In genomic region chr11:94568717-94569116, GRCh38 we compare ENCODE assay signal across 30 cellular contexts. TPM values are rescaled to one million over a fixed set of nuclear protein-coding genes. Genes with fewer than 3 reads are reported as not detected.
"Had no signal": no experiment of that assay in that cellular context is flagged by ENCODE, and none has a peak within 500 bp of the region (broad histone marks: within the 10 kb centered on the region; RNA-seq: fewer than 3 reads in every experiment).

No MANE protein-coding gene starts in this region.

- H3K27me3 ChIP-seq: stomach, suprapubic skin, testis, thyroid gland, tibial artery, tibial nerve, transverse colon, upper lobe of left lung, upper lobe of right lung, uterus, vagina had no signal

- H3K4me1 ChIP-seq: testis, thyroid gland, upper lobe of left lung, upper lobe of right lung, uterus, vagina had no signal

- H3K27ac ChIP-seq: stomach, suprapubic skin, testis, thoracic aorta, thyroid gland, tibial artery, tibial nerve, transverse colon, upper lobe of left lung, upper lobe of right lung, uterus, vagina had no signal

- H3K4me3 ChIP-seq: stomach, suprapubic skin, testis, thoracic aorta, thyroid gland, tibial artery, tibial nerve, transverse colon, upper lobe of left lung, upper lobe of right lung, uterus, vagina had no signal

- H3K36me3 ChIP-seq: suprapubic skin, thoracic aorta, thyroid gland, tibial nerve, transverse colon, upper lobe of left lung, upper lobe of right lung, uterus, vagina had no signal

- ATAC-seq: stimulated activated effector memory CD8-positive, alpha-beta T cell treated with anti-CD3 and anti-CD28 coated beads, Interleukin-12 subunit alpha, Interleukin-12 subunit beta, amount 100 ng/mL, for 72 hours; stimulated activated memory B cell treated with anti-CD40 and anti-IgM and Interleukin-4, amounts not matched to agents 10 μg/mL and 1 μg/mL and 100 μg/mL, for 72 hours; stimulated activated naive B cell treated with anti-CD40 and anti-IgM and Interleukin-4, amounts not matched to agents 10 μg/mL and 1 μg/mL and 100 μg/mL, for 72 hours; stimulated activated naive CD8-positive, alpha-beta T cell treated with anti-CD3 and anti-CD28 coated beads, Interleukin-15, amount 100 ng/mL, for 72 hours; stimulated activated naive CD8-positive, alpha-beta T cell treated with anti-CD3 and anti-CD28 coated beads, Interleukin-15, Interleukin-2, amounts not matched to agents 100 U/mL and 50 U/mL, for 24 hours; upper lobe of right lung had no signal

- DNase-seq: stimulated activated CD4-positive, alpha-beta T cell treated with anti-CD3 and anti-CD28 coated beads, Interleukin-2, amount 100 ng/mL, for 48 hours; stimulated activated CD4-positive, alpha-beta T cell treated with anti-CD3 and anti-CD28 coated beads, Interleukin-4, amount 100 ng/mL, for 1 hour; stimulated activated CD4-positive, alpha-beta T cell treated with anti-CD3 and anti-CD28 coated beads, Interleukin-4, amount 100 ng/mL, for 24 hours; stimulated activated CD4-positive, alpha-beta T cell treated with anti-CD3 and anti-CD28 coated beads, Interleukin-4, amount 100 ng/mL, for 4 hours; stimulated activated CD8-positive, alpha-beta memory T cell treated with anti-CD3 and anti-CD28 coated beads, Interleukin-4, amount 100 ng/mL, for 48 hours; stimulated activated naive B cell treated with anti-CD40 and anti-IgM and Interleukin-4, amounts not matched to agents 10 μg/mL and 1 μg/mL and 100 μg/mL, for 72 hours; stimulated activated naive CD4-positive, alpha-beta T cell treated with Interleukin-2 at 50 U/mL for 16 hours; stimulated activated naive CD8-positive, alpha-beta T cell treated with anti-CD3 and anti-CD28 coated beads, Interleukin-15, amount 100 ng/mL, for 72 hours; stimulated activated naive CD8-positive, alpha-beta T cell treated with anti-CD3 and anti-CD28 coated beads, Interleukin-15, Interleukin-2, amounts not matched to agents 100 U/mL and 50 U/mL, for 24 hours; stomach; substantia nigra; testis; thyroid gland; tibial artery; transverse colon; trophoblast cell; upper lobe of left lung; upper lobe of right lung; uterus had no signal

- FAIRE-seq: urothelium cell line had no signal

- H3K9me3 ChIP-seq: stomach, suprapubic skin, testis, thoracic aorta, thyroid gland, tibial artery, tibial nerve, transverse colon, upper lobe of left lung, upper lobe of right lung, uterus, vagina had no signal

RNA-seq across cellular contexts. Expression of gene C11orf97, which starts 56.5 kb away (rescaled TPM):
- total RNA-seq: stomach, subcutaneous adipose tissue, suprapubic skin, thoracic aorta, thyroid gland, tibial nerve, transverse colon, upper lobe of right lung, ureter, urinary bladder, uterus, vagina had no signal
- polyA plus RNA-seq: stomach, thymus, urinary bladder had no signal
